Comparison of ENCODE assay signal across 10 cellular contexts in genomic region chr4:152663203-152664066, GRCh38. TPM values are rescaled to one million over a fixed set of nuclear protein-coding genes. Genes with fewer than 3 reads are reported as not detected.
DNase-seq lines count a peak whose midpoint lies in the region; ATAC-seq and TF ChIP-seq lines count a peak whose summit lies in the region.
"Had no signal": no experiment of that assay in that cellular context is flagged by ENCODE, and none has a peak within 500 bp of the region (broad histone marks: within the 10 kb centered on the region; RNA-seq: fewer than 3 reads in every experiment).

No MANE protein-coding gene starts in this region.

- no peaks in the 10 kb centered on the region for H3K27me3 Mint-ChIP-seq in activated T-helper 1 cell treated with anti-CD3 and anti-CD28 coated beads, Interleukin-12 subunit alpha, Interleukin-12 subunit beta, Interleukin-2, Interleukin-4 antibody, amounts not matched to agents 30 ng/mL and 10 ng/mL and 1 ng/mL, durations not matched to agents 14 hours and 24 hours and 36 hours (ENCODE audit: insufficient read depth)

- H3K36me3 ChIP-seq in PC-9 (ENCODE audit: low read depth), result no peaks in the 10 kb centered on the region
- H3K36me3 ChIP-seq: pancreas had no signal

- ATAC-seq in GM19328 (IDR thresholded peaks at IDR 0.05; ENCODE audit: unreplicated experiment) (peak; percentile 40), HG03196 (IDR thresholded peaks at IDR 0.05; ENCODE audit: unreplicated experiment) (peak; percentile 55)

- H3K79me2 ChIP-seq in PC-9 (ENCODE audit: low read depth), result no peaks in the 10 kb centered on the region

- no peak for TF ChIP-seq CTCF in AG10803 (conservative IDR thresholded peaks at IDR 0.05; ENCODE audit: low read length)
- TF ChIP-seq CTCF in PC-9 (conservative IDR thresholded peaks at IDR 0.05), result no peak

- peaks cover 53% of the 10 kb centered on the region for H3K4me1 Mint-ChIP-seq in activated T-helper 1 cell treated with anti-CD3 and anti-CD28 coated beads, Interleukin-12 subunit alpha, Interleukin-12 subunit beta, Interleukin-2, Interleukin-4 antibody, amounts not matched to agents 30 ng/mL and 10 ng/mL and 1 ng/mL, durations not matched to agents 14 hours and 24 hours and 36 hours (ENCODE audit: low read depth)

- intact Hi-C loops in activated T-helper 1 cell treated with anti-CD3 and anti-CD28 coated beads, Interleukin-12 subunit alpha, Interleukin-12 subunit beta, Interleukin-2, Interleukin-4 antibody, amounts not matched to agents 30 ng/mL and 10 ng/mL and 1 ng/mL, durations not matched to agents 14 hours and 24 hours and 36 hours (cut with micrococcal nuclease), result loop anchor here (2.0 kb wide), 1 partner anchor 17 kb away; no protein-coding TSS in a partner anchor
- intact Hi-C loops in PC-9 (cut with micrococcal nuclease; ENCODE audit: unreplicated experiment), result no loop called here

- peaks cover 27% of the 10 kb centered on the region for H3K36me3 Mint-ChIP-seq in activated T-helper 1 cell treated with anti-CD3 and anti-CD28 coated beads, Interleukin-12 subunit alpha, Interleukin-12 subunit beta, Interleukin-2, Interleukin-4 antibody, amounts not matched to agents 30 ng/mL and 10 ng/mL and 1 ng/mL, durations not matched to agents 14 hours and 24 hours and 36 hours (ENCODE audit: low read depth)

- H4K20me1 ChIP-seq in PC-9 (ENCODE audit: insufficient read depth), result no peaks in the 10 kb centered on the region

- CTCF ChIA-PET in PC-9 (lab: Charles Lee), result no interaction called here

- no peak overlapping the region for H2AFZ ChIP-seq in PC-9

- no peaks in the 10 kb centered on the region for H3K27me3 ChIP-seq in PC-9 (ENCODE audit: insufficient read depth, low read depth)
- H3K27me3 ChIP-seq: pancreas had no signal

- no peaks in the 10 kb centered on the region for H3K9me3 ChIP-seq in PC-9 (ENCODE audit: insufficient read depth, low read depth)
- H3K9me3 ChIP-seq: pancreas had no signal

- H3K4me3 ChIP-seq in AG10803 (ENCODE audit: low read length) (no peak overlapping the region), PC-9 (no peak overlapping the region)
- H3K4me3 ChIP-seq: pancreas had no signal

- H3K27ac ChIP-seq in PC-9, result no peak overlapping the region
- H3K27ac ChIP-seq: pancreas had no signal

- peak overlapping the region; percentile 87 for H3K27ac Mint-ChIP-seq in activated T-helper 1 cell treated with anti-CD3 and anti-CD28 coated beads, Interleukin-12 subunit alpha, Interleukin-12 subunit beta, Interleukin-2, Interleukin-4 antibody, amounts not matched to agents 30 ng/mL and 10 ng/mL and 1 ng/mL, durations not matched to agents 14 hours and 24 hours and 36 hours

- H3K9me3 Mint-ChIP-seq in activated T-helper 1 cell treated with anti-CD3 and anti-CD28 coated beads, Interleukin-12 subunit alpha, Interleukin-12 subunit beta, Interleukin-2, Interleukin-4 antibody, amounts not matched to agents 30 ng/mL and 10 ng/mL and 1 ng/mL, durations not matched to agents 14 hours and 24 hours and 36 hours, result peaks cover 13% of the 10 kb centered on the region

- no peaks in the 10 kb centered on the region for H3K9me2 ChIP-seq in PC-9 (ENCODE audit: insufficient read depth)

- no peaks in the 10 kb centered on the region for H3K4me1 ChIP-seq in PC-9 (replicated peaks; ENCODE audit: insufficient read depth)
- H3K4me1 ChIP-seq: pancreas had no signal

- DNase-seq in AG10803 (ENCODE audit: low read depth), result peak; percentile 65
- no peak for DNase-seq in activated T-helper 1 cell treated with anti-CD3 and anti-CD28 coated beads, Interleukin-12 subunit alpha, Interleukin-12 subunit beta, Interleukin-2, Interleukin-4 antibody, amounts not matched to agents 30 ng/mL and 10 ng/mL and 1 ng/mL, durations not matched to agents 14 hours and 24 hours and 36 hours (ENCODE audit: low spot score)
- no peak for DNase-seq in C1 segment of cervical spinal cord (lab: John Stamatoyannopoulos, UW)
- no peak for DNase-seq in PC-9
- DNase-seq in HPDE6-E6E7 (ENCODE audit: extremely low spot score), result no peak
- no peak for DNase-seq in DMS79 treated with DMSO at 0.1 percent for 48 hours (lab: John Stamatoyannopoulos, UW)
- DNase-seq: NCI-H524, pancreas had no signal

- no TSS peak for BruUV-seq in PC-9 (replicated peaks; lab: Mats Ljungman, UMichigan)

- no peaks in the 10 kb centered on the region for H3F3A ChIP-seq in PC-9 (ENCODE audit: insufficient read depth, low read depth)

- POLR2A ChIA-PET in PC-9 (lab: Charles Lee; ENCODE audit: unreplicated experiment), result no interaction called here

- H3K4me2 ChIP-seq in PC-9, result no peak overlapping the region

- H3K4me3 Mint-ChIP-seq in activated T-helper 1 cell treated with anti-CD3 and anti-CD28 coated beads, Interleukin-12 subunit alpha, Interleukin-12 subunit beta, Interleukin-2, Interleukin-4 antibody, amounts not matched to agents 30 ng/mL and 10 ng/mL and 1 ng/mL, durations not matched to agents 14 hours and 24 hours and 36 hours, result peak overlapping the region; percentile 59

RNA-seq across cellular contexts. Expression of gene TMEM154, which starts 16.4 kb away (rescaled TPM):
- total RNA-seq in activated T-helper 1 cell treated with anti-CD3 and anti-CD28 coated beads, Interleukin-12 subunit alpha, Interleukin-12 subunit beta, Interleukin-2, Interleukin-4 antibody, amounts not matched to agents 30 ng/mL and 10 ng/mL and 1 ng/mL, durations not matched to agents 14 hours and 24 hours and 36 hours, result 13.0 and 13.3 TPM in 2 replicates
- 19.7 and 34.5 TPM in 2 replicates for total RNA-seq in PC-9 (2021)
